15 cellular contexts compared by ENCODE assay signal in the genomic region with DNA sequence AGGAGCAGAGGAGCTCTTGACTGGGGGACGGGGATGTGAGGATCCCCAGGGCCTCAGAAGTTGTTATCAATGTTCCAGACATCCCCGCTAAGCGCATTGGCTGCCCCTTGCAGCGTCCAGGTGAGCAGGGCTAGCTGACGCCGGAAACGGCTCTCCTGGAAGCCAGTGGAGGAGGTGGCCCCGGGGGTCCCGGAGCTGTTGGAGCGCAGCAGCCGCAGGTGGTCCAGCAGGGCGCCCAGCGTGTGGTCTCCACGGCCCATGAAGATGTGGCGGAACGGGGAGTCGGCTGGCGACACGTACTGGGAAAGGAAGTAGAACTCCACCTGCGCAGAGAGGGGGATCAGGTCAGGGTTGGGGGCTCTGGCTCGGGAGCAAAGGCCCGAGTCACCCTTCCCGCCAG. TPM values are rescaled to one million over a fixed set of nuclear protein-coding genes. Genes with fewer than 3 reads are reported as not detected.
DNase-seq lines count a peak whose midpoint lies in the region.
"Had no signal": no experiment of that assay in that cellular context is flagged by ENCODE, and none has a peak within 500 bp of the region (broad histone marks: within the 10 kb centered on the region; RNA-seq: fewer than 3 reads in every experiment).

No MANE protein-coding gene starts in this region.

- no peak overlapping the region for H3K14ac ChIP-seq in neuronal stem cell (ENCODE audit: low read length)

- H4K91ac ChIP-seq in neuronal stem cell (ENCODE audit: low read depth, low read length, poor library complexity): no peak overlapping the region

- no peaks in the 10 kb centered on the region for H3K27me3 ChIP-seq in neuronal stem cell (ENCODE audit: control insufficient read depth in 3 of 3, insufficient read depth in 3 of 3, low read depth in 1 of 3, low read length in 3 of 3)

- H2AK5ac ChIP-seq in neuronal stem cell (ENCODE audit: low read depth, low read length): no peak overlapping the region

- H2AFZ ChIP-seq in neuronal stem cell (ENCODE audit: low read length): no peak overlapping the region

- no CpG with 5 or more reads among the region's 23 CpGs for WGBS in neuronal stem cell (ENCODE audit: extremely low coverage in 2 of 2, insufficient read length in 2 of 2, insufficient replicate concordance in 1 of 2), 2 donors

- H3K23ac ChIP-seq in neuronal stem cell (ENCODE audit: low read depth, low read length, poor library complexity): no peak overlapping the region

- H3K4me3 ChIP-seq in neuronal stem cell (ENCODE audit: low read length in 2 of 2): no peak overlapping the region
- H3K4me3 ChIP-seq: HAP-1 had no signal

- no peak overlapping the region for H2BK12ac ChIP-seq in neuronal stem cell (ENCODE audit: low read length)

- no peak overlapping the region for H3K4me2 ChIP-seq in neuronal stem cell (ENCODE audit: insufficient read depth, low read length, poor library complexity, severe bottlenecking)

- H3K27ac ChIP-seq in neuronal stem cell (replicated peaks; ENCODE audit: low read length): no peak overlapping the region
- H3K27ac ChIP-seq: 22Rv1 had no signal

- H3K4me1 ChIP-seq in neuronal stem cell (ENCODE audit: control insufficient read depth in 2 of 2, insufficient read depth in 1 of 2, low read depth in 1 of 2, low read length in 2 of 2): no peaks in the 10 kb centered on the region
- H3K4me1 ChIP-seq: HAP-1 had no signal

- H3K79me1 ChIP-seq in neuronal stem cell (ENCODE audit: low read depth, low read length): no peaks in the 10 kb centered on the region

- in situ Hi-C loops in KBM-7 (cut with MboI; ENCODE audit: low pct_unique_long_range_greater_than_20kb, low sequenced_read_pairs): no loop called here

- H2BK5ac ChIP-seq in neuronal stem cell (ENCODE audit: low read length): peak overlapping the region; percentile 66

- H2BK15ac ChIP-seq in neuronal stem cell (ENCODE audit: low read length): no peak overlapping the region

- DNase-seq in NCI-H146 (lab: John Stamatoyannopoulos, UW): peak; percentile 18
- no peak for DNase-seq in NCI-H146 treated with DMSO at 0.1 percent for 48 hours (lab: John Stamatoyannopoulos, UW; ENCODE audit: unreplicated experiment)
- no peak for DNase-seq in neuronal stem cell (ENCODE audit: low spot score)
- no peak for DNase-seq in KBM-7
- DNase-seq in stimulated activated naive CD4-positive, alpha-beta T cell treated with Interleukin-2 at 50 U/mL for 16 hours (lab: John Stamatoyannopoulos, UW): no peak
- DNase-seq in glomerular visceral epithelial cell (ENCODE audit: extremely low spot score): no peak
- DNase-seq: CD8-positive, alpha-beta T cell; COR-L47; DMS153; DMS79 treated with DMSO at 0.1 percent for 48 hours; EL; GDM1; HFFc6 had no signal

- H4K8ac ChIP-seq in neuronal stem cell (ENCODE audit: low read depth, low read length): no peak overlapping the region

- H3K9ac ChIP-seq in neuronal stem cell (ENCODE audit: low read depth, low read length, poor library complexity): no peak overlapping the region

- no peak overlapping the region for H2BK120ac ChIP-seq in neuronal stem cell (ENCODE audit: low read depth, low read length)

- H3K4ac ChIP-seq in neuronal stem cell (ENCODE audit: low read length): no peak overlapping the region

- H3K36me3 ChIP-seq in neuronal stem cell (replicated peaks in 1 of 2; ENCODE audit: control insufficient read depth in 2 of 2, insufficient read depth in 2 of 2, low read length in 2 of 2): peaks cover 0 to 3% of the 10 kb centered on the region in 2 donors
- H3K36me3 ChIP-seq: HAP-1 had no signal

- peak overlapping the region; percentile 71 for H3K18ac ChIP-seq in neuronal stem cell (ENCODE audit: low read length)

- H3K9me3 ChIP-seq in neuronal stem cell (replicated peaks in 1 of 2; ENCODE audit: control insufficient read depth in 2 of 2, insufficient read depth in 1 of 2, low read depth in 1 of 2, low read length in 2 of 2): no peaks in the 10 kb centered on the region
- H3K9me3 ChIP-seq: HAP-1 had no signal

RNA-seq across cellular contexts. Expression of gene MOSPD3, which starts 8.5 kb away (rescaled TPM):
- 24.3 TPM for polyA plus RNA-seq in neuronal stem cell (2013, experiment 1 of 2)
- polyA plus RNA-seq in neuronal stem cell (2013, experiment 2 of 2): 22.7 TPM

RNA-seq across cellular contexts. Expression of gene PCOLCE, which starts 18.6 kb away (rescaled TPM):
- polyA plus RNA-seq in neuronal stem cell (2013, experiment 1 of 2): 24.7 TPM
- polyA plus RNA-seq in neuronal stem cell (2013, experiment 2 of 2): 24.4 TPM

RNA-seq across cellular contexts. Expression of gene TFR2, which starts 20.5 kb away (rescaled TPM):
- 0.53 TPM for polyA plus RNA-seq in neuronal stem cell (2013, experiment 1 of 2)
- 0.47 TPM for polyA plus RNA-seq in neuronal stem cell (2013, experiment 2 of 2)

RNA-seq across cellular contexts. Expression of gene FBXO24, which starts 34.7 kb away (rescaled TPM):
- polyA plus RNA-seq in neuronal stem cell (2013, experiment 1 of 2): 1.2 TPM
- 1.1 TPM for polyA plus RNA-seq in neuronal stem cell (2013, experiment 2 of 2)

RNA-seq across cellular contexts. Expression of gene LRCH4, which starts 34.9 kb away (rescaled TPM):
- polyA plus RNA-seq in neuronal stem cell (2013, experiment 1 of 2): 30.1 TPM
- 28.3 TPM for polyA plus RNA-seq in neuronal stem cell (2013, experiment 2 of 2)
